ENCODE assay signal across 22 cellular contexts in the genomic region with DNA sequence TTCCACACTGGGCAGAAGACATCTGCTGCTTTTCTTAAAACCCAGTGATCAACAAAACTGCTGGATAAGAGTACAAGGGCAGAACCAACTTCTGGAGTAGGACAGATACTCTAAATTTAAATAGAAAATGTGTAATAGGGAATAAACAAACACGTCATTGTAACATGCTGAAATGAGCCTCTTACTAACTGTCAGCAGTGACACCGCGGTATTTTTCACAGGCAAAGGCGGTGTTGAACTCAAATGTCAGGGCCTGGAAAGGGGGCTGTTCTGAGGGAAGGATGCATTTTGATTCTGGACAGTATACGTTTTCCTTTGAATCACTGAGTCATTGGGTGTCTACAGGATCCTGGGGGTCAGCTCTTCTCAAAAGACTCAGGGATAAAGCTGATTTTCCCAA.
DNase-seq lines count a peak whose midpoint lies in the region; ATAC-seq, FAIRE-seq and TF ChIP-seq lines count a peak whose summit lies in the region.
"Had no signal": no experiment of that assay in that cellular context is flagged by ENCODE, and none has a peak within 500 bp of the region (broad histone marks: within the 10 kb centered on the region; RNA-seq: fewer than 3 reads in every experiment).

No MANE protein-coding gene starts in this region.

- H3K27ac Mint-ChIP-seq in activated naive CD8-positive, alpha-beta T cell, result peak overlapping the region; percentile 16
- no peak overlapping the region for H3K27ac Mint-ChIP-seq in activated naive CD8-positive, alpha-beta T cell treated with anti-CD3 and anti-CD28 coated beads, Interleukin-2, amount 50 U/mL, for 24 hours
- H3K27ac Mint-ChIP-seq in neural crest cell (ENCODE audit: unreplicated experiment), result peak overlapping the region; percentile 77

- H3K36me3 ChIP-seq in K562 (ENCODE audit: control insufficient read depth, insufficient read depth, low read length) (no peaks in the 10 kb centered on the region), PC-9 (ENCODE audit: low read depth) (no peaks in the 10 kb centered on the region)

- TF ChIP-seq POLR2A in K562 (conservative IDR thresholded peaks at IDR 0.05), result no peak

- H3K9me3 Mint-ChIP-seq in activated naive CD8-positive, alpha-beta T cell (ENCODE audit: low read depth), result no peaks in the 10 kb centered on the region
- H3K9me3 Mint-ChIP-seq in activated naive CD8-positive, alpha-beta T cell treated with anti-CD3 and anti-CD28 coated beads, Interleukin-2, amount 50 U/mL, for 24 hours, result no peaks in the 10 kb centered on the region
- no peaks in the 10 kb centered on the region for H3K9me3 Mint-ChIP-seq in neural crest cell
- no peaks in the 10 kb centered on the region for H3K9me3 Mint-ChIP-seq in activated T-cell treated with anti-CD3 and anti-CD28 coated beads, Interleukin-2, amount 50 U/mL, for 4 hours

- POLR2A ChIA-PET in K562 (lab: Yijun Ruan, JAX) (no interaction called here), PC-9 (lab: Charles Lee; ENCODE audit: unreplicated experiment) (interaction anchor here (0.5 to 0.6 kb wide), 2 partner anchors 396 to 703 kb away, joined by 3 to 4 read pairs; no protein-coding TSS in a partner anchor)

- in situ Hi-C loops in K562 (cut with MboI), result no loop called here

- no peak for TF ChIP-seq CTCF in K562 (IDR thresholded peaks at IDR 0.05 in 2 of 3, conservative IDR thresholded peaks at IDR 0.05 in 1 of 3; ENCODE audit: insufficient read depth in 2 of 3, low read depth in 1 of 3, low read length in 3 of 3)
- no peak for TF ChIP-seq CTCF in neural crest cell (conservative IDR thresholded peaks at IDR 0.05)
- TF ChIP-seq CTCF in PC-9 (conservative IDR thresholded peaks at IDR 0.05), result no peak

- H3K27ac ChIP-seq in K562 (ENCODE audit: extremely low read depth, low read depth, low read length) (no peak overlapping the region), temporal lobe (ENCODE audit: low read depth, low read length) (peak overlapping the region; percentile 51), PC-9 (no peak overlapping the region)
- H3K27ac ChIP-seq: C4-2B, RWPE1 had no signal

- no peaks in the 10 kb centered on the region for H3K27me3 Mint-ChIP-seq in activated naive CD8-positive, alpha-beta T cell
- H3K27me3 Mint-ChIP-seq in activated naive CD8-positive, alpha-beta T cell treated with anti-CD3 and anti-CD28 coated beads, Interleukin-2, amount 50 U/mL, for 24 hours, result no peaks in the 10 kb centered on the region
- H3K27me3 Mint-ChIP-seq in neural crest cell (ENCODE audit: low read depth), result no peaks in the 10 kb centered on the region
- no peaks in the 10 kb centered on the region for H3K27me3 Mint-ChIP-seq in activated T-cell treated with anti-CD3 and anti-CD28 coated beads, Interleukin-2, amount 50 U/mL, for 4 hours (ENCODE audit: low read depth)

- H3K4me3 ChIP-seq in K562 (no peak overlapping the region), PC-9 (no peak overlapping the region)

- peak; percentile 69 for FAIRE-seq in K562 (lab: Jason Lieb, UNC)
- FAIRE-seq: G401.6, GM19239 had no signal

- H3K9me1 ChIP-seq in K562 (ENCODE audit: control insufficient read depth, insufficient read depth, low read length), result no peaks in the 10 kb centered on the region

- H3K79me2 ChIP-seq in K562 (ENCODE audit: control insufficient read depth, insufficient read depth, low read length) (no peaks in the 10 kb centered on the region), PC-9 (ENCODE audit: low read depth) (no peaks in the 10 kb centered on the region)

- H3K9me2 ChIP-seq in PC-9 (ENCODE audit: insufficient read depth), result no peaks in the 10 kb centered on the region
- H3K9me2 ChIP-seq: SK-N-SH had no signal

- no peak for ATAC-seq in activated naive CD8-positive, alpha-beta T cell treated with anti-CD3 and anti-CD28 coated beads, Interleukin-2, amount 50 U/mL, for 24 hours
- no peak for ATAC-seq in K562
- ATAC-seq in activated T-cell treated with anti-CD3 and anti-CD28 coated beads, Interleukin-2, amount 50 U/mL, for 4 hours, result no peak

- H3K27me3 ChIP-seq in K562 (ENCODE audit: control insufficient read depth in 2 of 2, insufficient read depth in 2 of 2, low read length in 2 of 2) (peaks cover 8 to 28% of the 10 kb centered on the region in 2 experiments; a peak in 4 of 5 replicates), PC-9 (ENCODE audit: insufficient read depth, low read depth) (0 out of 2 replicates have a peak, but pooled peaks cover 2% of the 10 kb centered on the region)

- intact Hi-C loops in K562 (cut with micrococcal nuclease), result no loop called here
- intact Hi-C loops in PC-9 (cut with micrococcal nuclease; ENCODE audit: unreplicated experiment), result no loop called here

- no peak for TF ChIP-seq EP300 in K562 (IDR thresholded peaks at IDR 0.05; ENCODE audit: low read length)

- H3K9me3 ChIP-seq in K562 (replicated peaks; ENCODE audit: control insufficient read depth, insufficient read depth, low read depth, low read length) (no peaks in the 10 kb centered on the region), PC-9 (ENCODE audit: insufficient read depth, low read depth) (no peaks in the 10 kb centered on the region)
- H3K9me3 ChIP-seq: SK-N-SH had no signal

- no peak overlapping the region for H2AFZ ChIP-seq in K562 (ENCODE audit: low read depth, low read length)
- H2AFZ ChIP-seq in PC-9, result no peak overlapping the region

- BruUV-seq in K562 (replicated peaks; lab: Mats Ljungman, UMichigan) (no TSS peak), PC-9 (replicated peaks; lab: Mats Ljungman, UMichigan) (no TSS peak)

- no peaks in the 10 kb centered on the region for H3F3A ChIP-seq in PC-9 (ENCODE audit: insufficient read depth, low read depth)

- H3K4me2 ChIP-seq in K562 (ENCODE audit: insufficient read depth, low read length) (no peak overlapping the region), PC-9 (no peak overlapping the region)
- H3K4me2 ChIP-seq: SK-N-SH had no signal

- peaks cover 0 to 3% of the 10 kb centered on the region in 2 experiments; a peak in 1 of 5 replicates for H3K4me1 ChIP-seq in K562 (replicated peaks in 1 of 2; ENCODE audit: control insufficient read depth in 2 of 2, insufficient read depth in 2 of 2, low read length in 2 of 2)
- H3K4me1 ChIP-seq in PC-9 (replicated peaks; ENCODE audit: insufficient read depth), result no peaks in the 10 kb centered on the region

- H4K20me1 ChIP-seq in K562 (replicated peaks; ENCODE audit: control insufficient read depth, insufficient read depth, low read length) (no peaks in the 10 kb centered on the region), PC-9 (ENCODE audit: insufficient read depth) (no peaks in the 10 kb centered on the region)

- H3K9ac ChIP-seq in K562 (ENCODE audit: insufficient read depth in 1 of 2, low read depth in 2 of 2, low read length in 2 of 2), result no peak overlapping the region
- H3K9ac ChIP-seq: SK-N-SH had no signal

- H3K4me3 Mint-ChIP-seq in activated naive CD8-positive, alpha-beta T cell, result no peak overlapping the region
- no peak overlapping the region for H3K4me3 Mint-ChIP-seq in activated naive CD8-positive, alpha-beta T cell treated with anti-CD3 and anti-CD28 coated beads, Interleukin-2, amount 50 U/mL, for 24 hours
- no peak overlapping the region for H3K4me3 Mint-ChIP-seq in neural crest cell
- no peak overlapping the region for H3K4me3 Mint-ChIP-seq in activated T-cell treated with anti-CD3 and anti-CD28 coated beads, Interleukin-2, amount 50 U/mL, for 4 hours

- WGBS in K562 (ENCODE audit: insufficient coverage, low coverage, missing lambda C conversion rate), result 11% methylated on average over 5 of the region's 5 CpGs

- CTCF ChIA-PET in K562 (lab: Yijun Ruan, JAX; ENCODE audit: low intra/inter-chr PET ratio) (no interaction called here), PC-9 (lab: Charles Lee) (no interaction called here)

- H3K4me1 Mint-ChIP-seq in activated naive CD8-positive, alpha-beta T cell (ENCODE audit: low read depth), result peaks cover 21% of the 10 kb centered on the region
- H3K4me1 Mint-ChIP-seq in activated naive CD8-positive, alpha-beta T cell treated with anti-CD3 and anti-CD28 coated beads, Interleukin-2, amount 50 U/mL, for 24 hours, result peaks cover 7% of the 10 kb centered on the region
- peaks cover 78% of the 10 kb centered on the region for H3K4me1 Mint-ChIP-seq in neural crest cell
- H3K4me1 Mint-ChIP-seq in activated T-cell treated with anti-CD3 and anti-CD28 coated beads, Interleukin-2, amount 50 U/mL, for 4 hours (ENCODE audit: low read depth), result peaks cover 8% of the 10 kb centered on the region

- no peak for TF ChIP-seq RAD21 in K562 (CRISPR knock-in tag; conservative IDR thresholded peaks at IDR 0.05 in 1 of 2, IDR thresholded peaks at IDR 0.05 in 1 of 2)

- DNase-seq in activated naive CD8-positive, alpha-beta T cell treated with anti-CD3 and anti-CD28 coated beads, Interleukin-2, amount 50 U/mL, for 24 hours, result no peak
- DNase-seq in K562 (ENCODE audit: extremely low read depth in 1 of 4, low spot score in 3 of 4) (no peak), neural crest cell (ENCODE audit: low read depth, low spot score) (no peak), PC-9 (no peak), HT-29 (ENCODE audit: low spot score) (no peak)
- no peak for DNase-seq in activated T-cell treated with anti-CD3 and anti-CD28 coated beads, Interleukin-2, amount 50 U/mL, for 4 hours
- DNase-seq: 8988T, MM.1S, NCI-H1092, NCI-H1436, NCI-H187 treated with DMSO at 0.1 percent for 48 hours, NCI-H2107, NCI-H2227 treated with DMSO at 0.1 percent for 48 hours, NCI-H510A, SHP77 treated with DMSO at 0.1 percent for 48 hours, SK-N-SH had no signal

- peaks cover 8% of the 10 kb centered on the region for H3K36me3 Mint-ChIP-seq in activated naive CD8-positive, alpha-beta T cell
- H3K36me3 Mint-ChIP-seq in activated naive CD8-positive, alpha-beta T cell treated with anti-CD3 and anti-CD28 coated beads, Interleukin-2, amount 50 U/mL, for 24 hours (ENCODE audit: low read depth), result peaks cover 22% of the 10 kb centered on the region
- peaks cover 8% of the 10 kb centered on the region for H3K36me3 Mint-ChIP-seq in neural crest cell (ENCODE audit: low read depth)
- H3K36me3 Mint-ChIP-seq in activated T-cell treated with anti-CD3 and anti-CD28 coated beads, Interleukin-2, amount 50 U/mL, for 4 hours (ENCODE audit: insufficient read depth), result peaks cover 30% of the 10 kb centered on the region

TF ChIP-seq in K562, 482 proteins besides CTCF, POLR2A, EP300 and RAD21 (continues in another document):
- TF ChIP-seq STAT5B (CRISPR knock-in tag; IDR thresholded peaks at IDR 0.05) (no peak), PURB (CRISPR knock-in tag; IDR thresholded peaks at IDR 0.05; ENCODE audit: low read depth) (no peak), SMAD3 (CRISPR knock-in tag; conservative IDR thresholded peaks at IDR 0.05) (no peak), BRF1 (IDR thresholded peaks at IDR 0.05; ENCODE audit: borderline replicate concordance, extremely low read depth, insufficient read length) (no peak), MXI1 (IDR thresholded peaks at IDR 0.05; ENCODE audit: low read depth, low read length) (no peak), RBM25 (IDR thresholded peaks at IDR 0.05; ENCODE audit: low read depth, low read length, severe bottlenecking) (no peak), HNRNPH1 (optimal IDR thresholded peaks at IDR 0.05; ENCODE audit: low read depth, low read length) (no peak), NFYB (IDR thresholded peaks at IDR 0.05; ENCODE audit: extremely low read depth, insufficient read length) (no peak), PRMT5 (CRISPR knock-in tag; IDR thresholded peaks at IDR 0.05) (no peak)
